Comparison of ENCODE assay signal across 10 cellular contexts in genomic region chr2:1707771-1708351, GRCh38. TPM values are rescaled to one million over a fixed set of nuclear protein-coding genes. Genes with fewer than 3 reads are reported as not detected.
DNase-seq lines count a peak whose midpoint lies in the region; ATAC-seq and TF ChIP-seq lines count a peak whose summit lies in the region.
"Had no signal": no experiment of that assay in that cellular context is flagged by ENCODE, and none has a peak within 500 bp of the region (broad histone marks: within the 10 kb centered on the region; RNA-seq: fewer than 3 reads in every experiment).

No MANE protein-coding gene starts in this region.

- ATAC-seq in Panc1 (peak; percentile 81), T-helper 17 cell (no peak)

- TF ChIP-seq POLR2A in ovary (IDR thresholded peaks at IDR 0.05): no peak

- no TSS peak for BruUV-seq in Panc1 (replicated peaks; lab: Mats Ljungman, UMichigan)

- H3K4me3 ChIP-seq in Panc1 (ENCODE audit: low read depth in 2 of 2, low read length in 2 of 2) (peak overlapping the region in 1 of 2 experiments; percentile 7; a peak in 1 of 4 replicates), fibroblast of mammary gland (ENCODE audit: control insufficient read depth, low read depth, low read length) (no peak overlapping the region), ovary (no peak overlapping the region)
- H3K4me3 ChIP-seq: HAP-1 had no signal

- peaks cover 5% of the 10 kb centered on the region for H3K4me1 Mint-ChIP-seq in T-helper 17 cell

- 16 to 19% (median 17%) methylated on average over 21 of the region's 21 CpGs for WGBS in ovary, 3 donors

- CTCF ChIA-PET in Panc1 (lab: Charles Lee): no interaction called here

- intact Hi-C loops in Panc1 (cut with micrococcal nuclease; ENCODE audit: unreplicated experiment) (no loop called here), ovary (cut with DNase I) (no loop called here)

- H3K36me3 ChIP-seq in Panc1 (ENCODE audit: control insufficient read depth, insufficient read depth, low read length): no peaks in the 10 kb centered on the region
- no peaks in the 10 kb centered on the region for H3K36me3 ChIP-seq in ovary
- H3K36me3 ChIP-seq: HAP-1 had no signal

- no peaks in the 10 kb centered on the region for H3K27me3 ChIP-seq in Panc1 (ENCODE audit: control insufficient read depth, insufficient read depth, low read length)
- no peaks in the 10 kb centered on the region for H3K27me3 ChIP-seq in ovary

- H3K27ac ChIP-seq in Panc1 (ENCODE audit: low read length) (peak overlapping the region; percentile 90), ovary (no peak overlapping the region)
- H3K27ac ChIP-seq: dorsolateral prefrontal cortex had no signal

- no peaks in the 10 kb centered on the region for H3K9me3 ChIP-seq in Panc1 (ENCODE audit: control insufficient read depth, insufficient read depth, low read depth, low read length)
- H3K9me3 ChIP-seq in ovary: no peaks in the 10 kb centered on the region
- H3K9me3 ChIP-seq in T-helper 17 cell (ENCODE audit: control insufficient read depth, low read length, poor library complexity, severe bottlenecking): no peaks in the 10 kb centered on the region
- H3K9me3 ChIP-seq: HAP-1 had no signal

- DNase-seq in GM04504 (ENCODE audit: low read depth) (peak; percentile 76), Panc1 (ENCODE audit: low read depth, low spot score) (no peak), fibroblast of mammary gland (ENCODE audit: low read depth) (peak; percentile 97), ovary (peak in 4 of 5 donors; percentile 39 to 78 (median 55)), G401 (ENCODE audit: low spot score) (no peak), NOMO-1 (lab: John Stamatoyannopoulos, UW; ENCODE audit: unreplicated experiment in 2 of 2) (no peak), T-helper 17 cell (no peak)
- no peak for DNase-seq in stimulated activated CD4-positive, alpha-beta T cell treated with anti-CD3 and anti-CD28 coated beads, Interleukin-4, amount 100 ng/mL, for 24 hours

- POLR2A ChIA-PET in Panc1 (lab: Charles Lee): interaction anchor here (0.6 kb wide), 1 partner anchor 967 kb away, joined by 6 read pairs; no protein-coding TSS in a partner anchor

- H3K4me1 ChIP-seq in Panc1 (ENCODE audit: control insufficient read depth, insufficient read depth, low read length) (peaks cover 18% of the 10 kb centered on the region), ovary (ENCODE audit: insufficient read depth) (peaks cover 16% of the 10 kb centered on the region)
- H3K4me1 ChIP-seq: HAP-1 had no signal

- TF ChIP-seq CTCF in Panc1 (IDR thresholded peaks at IDR 0.05) (no peak), fibroblast of mammary gland (conservative IDR thresholded peaks at IDR 0.05; ENCODE audit: control insufficient read depth, insufficient read depth, low read depth, low read length) (no peak), ovary (IDR thresholded peaks at IDR 0.05) (no peak)

- no peaks in the 10 kb centered on the region for H3K36me3 Mint-ChIP-seq in T-helper 17 cell (ENCODE audit: low read depth)

- H3K27me3 Mint-ChIP-seq in T-helper 17 cell: no peaks in the 10 kb centered on the region

- no peak overlapping the region for H3K4me3 Mint-ChIP-seq in T-helper 17 cell

- no peak for TF ChIP-seq EP300 in ovary (IDR thresholded peaks at IDR 0.05)

- in situ Hi-C loops in Panc1 (cut with HindIII; ENCODE audit: low pct_unique_long_range_greater_than_20kb, low sequenced_read_pairs) (no loop called here), G401 (cut with HindIII; ENCODE audit: low sequenced_read_pairs) (no loop called here)

- H3K27ac Mint-ChIP-seq in T-helper 17 cell: no peak overlapping the region

RNA-seq across cellular contexts. Expression of gene PXDN, which starts 36.5 kb away (rescaled TPM):
- total RNA-seq in Panc1 (2021; ENCODE audit: unreplicated experiment): 2.5 TPM
- 4.5 TPM for polyA plus RNA-seq in Panc1 (2012; ENCODE audit: insufficient read length)
- 10 to 100 TPM; 36.0 to 73.3 (median 54.5) TPM for total RNA-seq in ovary
- 100 to 1,000 TPM in 1 of 2 donors, 10 to 100 TPM in 1; 39.2 to 116 TPM for polyA plus RNA-seq in ovary
- 16.4 and 25.4 TPM in 2 replicates for total RNA-seq in G401 (2014; rRNA removed; shearing (Covaris generic))
- total RNA-seq in T-helper 17 cell: not detected

Comparison
In these comparisons a context has a peak if more than half of its experiments do, and no peak if none do; other contexts are left out.
1. DNase-seq: peak in GM04504 (single experiment), fibroblast of mammary gland (single experiment) and ovary (4 of 5); none in Panc1 (single experiment), stimulated activated CD4-positive, alpha-beta T cell treated with anti-CD3 and anti-CD28 coated beads, Interleukin-4, amount 100 ng/mL, for 24 hours (single experiment), G401 (single experiment), NOMO-1 (0 of 2) and T-helper 17 cell (0 of 3).